ENCODE assay signal across 35 cellular contexts in the genomic region with DNA sequence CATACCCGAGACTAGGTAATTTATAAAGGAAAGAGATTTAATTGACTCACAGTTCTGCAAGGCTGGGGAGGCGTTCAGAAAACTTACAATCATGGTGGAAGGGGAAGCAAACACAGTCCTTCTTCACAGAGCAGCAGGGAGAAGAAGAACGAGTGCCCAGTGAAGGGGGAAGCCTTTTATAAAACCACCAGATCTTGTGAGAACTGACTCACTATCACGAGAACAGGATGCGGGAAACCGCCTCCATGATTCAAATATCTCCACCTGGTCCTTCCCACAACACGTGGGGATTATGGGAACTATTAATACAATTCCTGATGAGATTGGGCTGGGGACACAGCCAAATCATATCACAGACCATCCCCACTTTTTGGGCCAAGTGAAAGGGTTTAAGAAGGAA. TPM values are rescaled to one million over a fixed set of nuclear protein-coding genes. Genes with fewer than 3 reads are reported as not detected.
"Had no signal": no experiment of that assay in that cellular context is flagged by ENCODE, and none has a peak within 500 bp of the region (broad histone marks: within the 10 kb centered on the region; RNA-seq: fewer than 3 reads in every experiment).

No MANE protein-coding gene starts in this region.

- ATAC-seq: activated CD8-positive, alpha-beta memory T cell treated with anti-CD3 and anti-CD28 coated beads, Interleukin-2, amount 10 ng/mL, durations not matched to agents 7 days and 5 days; activated CD8-positive, alpha-beta T cell treated with anti-CD3 and anti-CD28 coated beads, Interleukin-2, amount 10 ng/mL, durations not matched to agents 7 days and 5 days; activated T-cell treated with anti-CD3 and anti-CD28 coated beads, Interleukin-2, amount 50 U/mL, for 72 hours; esophagus mucosa; foreskin keratinocyte; heart right ventricle; naive thymus-derived CD8-positive, alpha-beta T cell; psoas muscle; stimulated activated naive B cell treated with anti-CD40 and anti-IgM and Interleukin-4, amounts not matched to agents 10 μg/mL and 1 μg/mL and 100 μg/mL, for 72 hours had no signal

- H3K4me2 ChIP-seq: smooth muscle cell had no signal

- H3K27ac ChIP-seq: ascending aorta, foreskin keratinocyte, heart right ventricle, parathyroid adenoma, psoas muscle, stomach, tibial artery had no signal

- H3K27me3 ChIP-seq: adrenal gland, ascending aorta, foreskin keratinocyte had no signal

- H3K36me3 Mint-ChIP-seq: activated CD8-positive, alpha-beta memory T cell treated with anti-CD3 and anti-CD28 coated beads, Interleukin-2, amount 10 ng/mL, durations not matched to agents 7 days and 5 days; activated naive CD8-positive, alpha-beta T cell treated with anti-CD3 and anti-CD28 coated beads for 36 hours; brain; memory B cell; stimulated activated naive B cell treated with anti-CD40 and anti-IgM and Interleukin-4, amounts not matched to agents 10 μg/mL and 1 μg/mL and 100 μg/mL, for 72 hours had no signal

- H3K27ac Mint-ChIP-seq: activated B cell treated with CpG ODN at 0.5 μM for 24 hours; activated CD8-positive, alpha-beta memory T cell treated with anti-CD3 and anti-CD28 coated beads, Interleukin-2, amount 10 ng/mL, durations not matched to agents 7 days and 5 days; activated CD8-positive, alpha-beta T cell treated with anti-CD3 and anti-CD28 coated beads, Interleukin-2, amount 10 ng/mL, durations not matched to agents 7 days and 5 days; activated naive CD4-positive, alpha-beta T cell treated with anti-CD3 and anti-CD28 coated beads for 36 hours; activated naive CD8-positive, alpha-beta T cell treated with anti-CD3 and anti-CD28 coated beads for 36 hours; activated T-cell treated with anti-CD3 and anti-CD28 coated beads, Interleukin-2, amount 50 U/mL, for 72 hours; brain; endodermal cell; memory B cell; stimulated activated naive B cell treated with anti-CD40 and anti-IgM and Interleukin-4, amounts not matched to agents 10 μg/mL and 1 μg/mL and 100 μg/mL, for 72 hours; T-helper 2 cell treated with Interferon-gamma antibody and Interleukin-4, amounts not matched to agents 5 μg/mL and 100 μg/mL, for 36 hours had no signal

- H3K9me3 ChIP-seq: adrenal gland, ascending aorta, heart right ventricle, psoas muscle, stomach, tibial artery had no signal

- H3K36me3 ChIP-seq: adrenal gland, ascending aorta, heart right ventricle, stomach, tibial artery had no signal

- H3K9ac ChIP-seq: parathyroid adenoma had no signal

- H3K79me2 ChIP-seq: parathyroid adenoma had no signal

- H2AFZ ChIP-seq: parathyroid adenoma had no signal

- H3K9me3 Mint-ChIP-seq: activated B cell treated with CpG ODN at 0.5 μM for 24 hours; activated naive CD4-positive, alpha-beta T cell treated with anti-CD3 and anti-CD28 coated beads for 36 hours; activated naive CD8-positive, alpha-beta T cell treated with anti-CD3 and anti-CD28 coated beads for 36 hours; endodermal cell; neural crest cell; stimulated activated naive B cell treated with anti-CD40 and anti-IgM and Interleukin-4, amounts not matched to agents 10 μg/mL and 1 μg/mL and 100 μg/mL, for 72 hours; T-helper 2 cell treated with Interferon-gamma antibody and Interleukin-4, amounts not matched to agents 5 μg/mL and 100 μg/mL, for 36 hours had no signal

- DNase-seq: activated B cell treated with CpG ODN at 0.5 μM for 24 hours; activated CD4-positive, alpha-beta T cell treated with anti-CD3 and anti-CD28 coated beads, Interleukin-2, amount 50 U/mL, for 1 hour; activated CD8-positive, alpha-beta memory T cell treated with anti-CD3 and anti-CD28 coated beads, Interleukin-2, amount 10 ng/mL, durations not matched to agents 7 days and 5 days; activated CD8-positive, alpha-beta T cell treated with anti-CD3 and anti-CD28 coated beads, Interleukin-2, amount 10 ng/mL, durations not matched to agents 7 days and 5 days; activated effector memory CD4-positive, alpha-beta T cell treated with Interleukin-2 at 50 U/mL for 16 hours; activated naive CD4-positive, alpha-beta T cell treated with anti-CD3 and anti-CD28 coated beads for 36 hours; activated naive CD8-positive, alpha-beta T cell treated with anti-CD3 and anti-CD28 coated beads for 36 hours; activated T-cell treated with anti-CD3 and anti-CD28 coated beads for 4 hours; activated T-cell treated with anti-CD3 and anti-CD28 coated beads, Interleukin-2, amount 50 U/mL, for 72 hours; adrenal gland; caudate nucleus; cortex of kidney; endodermal cell; foreskin keratinocyte; heart right ventricle; midbrain; naive thymus-derived CD8-positive, alpha-beta T cell; nucleus accumbens; psoas muscle; stimulated activated CD4-positive, alpha-beta T cell treated with anti-CD3 and anti-CD28 coated beads, Interleukin-15, amount 100 ng/mL, for 24 hours; stimulated activated CD4-positive, alpha-beta T cell treated with anti-CD3 and anti-CD28 coated beads, Interleukin-2, amount 100 ng/mL, for 24 hours; stimulated activated naive B cell treated with anti-CD40 and anti-IgM and Interleukin-4, amounts not matched to agents 10 μg/mL and 1 μg/mL and 100 μg/mL, for 72 hours; stomach; tibial artery had no signal

- H3K4me1 Mint-ChIP-seq: activated B cell treated with CpG ODN at 0.5 μM for 24 hours; activated CD8-positive, alpha-beta memory T cell treated with anti-CD3 and anti-CD28 coated beads, Interleukin-2, amount 10 ng/mL, durations not matched to agents 7 days and 5 days; activated naive CD8-positive, alpha-beta T cell treated with anti-CD3 and anti-CD28 coated beads for 36 hours; memory B cell; naive thymus-derived CD8-positive, alpha-beta T cell; stimulated activated naive B cell treated with anti-CD40 and anti-IgM and Interleukin-4, amounts not matched to agents 10 μg/mL and 1 μg/mL and 100 μg/mL, for 72 hours had no signal

- H3K4me3 Mint-ChIP-seq: activated B cell treated with CpG ODN at 0.5 μM for 24 hours; activated CD8-positive, alpha-beta memory T cell treated with anti-CD3 and anti-CD28 coated beads, Interleukin-2, amount 10 ng/mL, durations not matched to agents 7 days and 5 days; activated CD8-positive, alpha-beta T cell treated with anti-CD3 and anti-CD28 coated beads, Interleukin-2, amount 10 ng/mL, durations not matched to agents 7 days and 5 days; activated naive CD4-positive, alpha-beta T cell treated with anti-CD3 and anti-CD28 coated beads for 36 hours; activated naive CD8-positive, alpha-beta T cell treated with anti-CD3 and anti-CD28 coated beads for 36 hours; activated T-cell treated with anti-CD3 and anti-CD28 coated beads, Interleukin-2, amount 50 U/mL, for 72 hours; brain; endodermal cell; memory B cell; naive thymus-derived CD8-positive, alpha-beta T cell; neural crest cell; stimulated activated naive B cell treated with anti-CD40 and anti-IgM and Interleukin-4, amounts not matched to agents 10 μg/mL and 1 μg/mL and 100 μg/mL, for 72 hours; T-helper 2 cell treated with Interferon-gamma antibody and Interleukin-4, amounts not matched to agents 5 μg/mL and 100 μg/mL, for 36 hours had no signal

- H3K4me3 ChIP-seq: adrenal gland, ascending aorta, heart right ventricle, psoas muscle, smooth muscle cell, stomach, tibial artery had no signal

- H3K4me1 ChIP-seq: ascending aorta, foreskin keratinocyte, heart right ventricle, parathyroid adenoma, psoas muscle, stomach, tibial artery had no signal

RNA-seq across cellular contexts. Expression of gene CTXND1, which starts 58.8 kb away (rescaled TPM):
- total RNA-seq: activated B cell treated with CpG ODN at 0.5 μM for 24 hours; activated CD8-positive, alpha-beta memory T cell treated with anti-CD3 and anti-CD28 coated beads, Interleukin-2, amount 10 ng/mL, durations not matched to agents 7 days and 5 days; activated CD8-positive, alpha-beta T cell treated with anti-CD3 and anti-CD28 coated beads, Interleukin-2, amount 10 ng/mL, durations not matched to agents 7 days and 5 days; activated naive CD4-positive, alpha-beta T cell treated with anti-CD3 and anti-CD28 coated beads for 36 hours; activated naive CD8-positive, alpha-beta T cell treated with anti-CD3 and anti-CD28 coated beads for 36 hours; activated T-cell treated with anti-CD3 and anti-CD28 coated beads, Interleukin-2, amount 50 U/mL, for 72 hours; chondrocyte; foreskin keratinocyte; glomerular endothelial cell; kidney epithelial cell; naive thymus-derived CD8-positive, alpha-beta T cell; smooth muscle cell had no signal
- polyA plus RNA-seq: foreskin keratinocyte; naive thymus-derived CD8-positive, alpha-beta T cell had no signal
